ENCODE assay signal across 21 cellular contexts in the genomic region with DNA sequence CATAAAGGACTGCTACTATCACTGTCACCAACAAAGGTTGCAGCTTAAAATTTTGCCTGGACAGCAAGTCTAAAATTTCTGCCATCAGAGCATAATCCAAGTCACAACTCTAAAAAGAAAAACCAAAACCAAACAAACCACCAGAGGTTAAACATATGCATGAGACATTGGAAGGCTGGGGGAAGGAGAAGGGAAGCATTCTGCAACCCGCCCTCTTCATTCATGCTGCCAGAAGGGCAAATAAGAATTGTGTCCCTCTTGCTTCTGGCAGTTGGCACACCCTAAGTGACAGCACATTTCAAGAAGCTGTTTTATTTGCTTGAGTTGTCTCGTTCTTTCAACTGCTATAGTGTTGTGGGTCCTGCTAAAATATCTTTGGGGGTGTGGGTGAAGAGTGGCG.
A peak's percentile ranks its signal among the peaks of the same experiment; 100 is the strongest.
DNase-seq lines count a peak whose midpoint lies in the region; ATAC-seq and TF ChIP-seq lines count a peak whose summit lies in the region.
"Had no signal": no experiment of that assay in that cellular context is flagged by ENCODE, and none has a peak within 500 bp of the region (broad histone marks: within the 10 kb centered on the region; RNA-seq: fewer than 3 reads in every experiment).

No MANE protein-coding gene starts in this region.

- in situ Hi-C loops in T47D (cut with HindIII; ENCODE audit: low pct_unique_long_range_greater_than_20kb, low sequenced_read_pairs) = no loop called here

- H2BK12ac ChIP-seq in neuronal stem cell (ENCODE audit: low read length) = no peak overlapping the region

- H3K4me3 Mint-ChIP-seq in chondrocyte (ENCODE audit: unreplicated experiment) = no peak overlapping the region
- H3K4me3 Mint-ChIP-seq: GM23338, HFFc6 had no signal

- H3K18ac ChIP-seq in neuronal stem cell (ENCODE audit: low read length) = no peak overlapping the region

- H3K4me2 ChIP-seq in neuronal stem cell (ENCODE audit: insufficient read depth, low read length, poor library complexity, severe bottlenecking) = no peak overlapping the region
- H3K4me2 ChIP-seq: GM23338, SK-N-SH had no signal

- peak; percentile 17 to 72 for DNase-seq in T47D (ENCODE audit: low read depth in 1 of 2, low spot score in 1 of 2)
- DNase-seq in breast epithelium (ENCODE audit: low spot score in 2 of 2) = no peak
- peak; percentile 84 for DNase-seq in NCI-H69 (lab: John Stamatoyannopoulos, UW)
- no peak for DNase-seq in left colon
- no peak for DNase-seq in chondrocyte (ENCODE audit: low spot score)
- DNase-seq in neuronal stem cell (ENCODE audit: low spot score) = no peak
- DNase-seq in cerebellum (ENCODE audit: low spot score) = no peak
- DNase-seq in DMS153 treated with DMSO at 0.1 percent for 48 hours (lab: John Stamatoyannopoulos, UW; ENCODE audit: unreplicated experiment) = no peak
- DNase-seq: C1 segment of cervical spinal cord, DMS 273 treated with DMSO at 0.1 percent for 48 hours, HFFc6, KG1, NCI-H1105, NCI-H1694, NCI-H2107, NCI-H526 treated with DMSO at 0.1 percent for 48 hours, Peyer's patch, SHP77, SK-N-SH had no signal

- no peaks in the 10 kb centered on the region for H3K79me1 ChIP-seq in neuronal stem cell (ENCODE audit: low read depth, low read length)

- no peak overlapping the region for H3K4me3 ChIP-seq in breast epithelium
- no peak overlapping the region for H3K4me3 ChIP-seq in neuronal stem cell (ENCODE audit: low read length in 2 of 2)
- H3K4me3 ChIP-seq: GM23338, Peyer's patch had no signal

- H3K9me3 Mint-ChIP-seq in chondrocyte (ENCODE audit: low read depth) = no peaks in the 10 kb centered on the region
- H3K9me3 Mint-ChIP-seq: GM23338, HFFc6 had no signal

- peaks cover 54% of the 10 kb centered on the region for H3K27me3 Mint-ChIP-seq in chondrocyte (ENCODE audit: low read depth)

- H3K9ac ChIP-seq in neuronal stem cell (ENCODE audit: low read depth, low read length, poor library complexity) = no peak overlapping the region
- H3K9ac ChIP-seq: SK-N-SH had no signal

- WGBS in neuronal stem cell (ENCODE audit: extremely low coverage in 2 of 2, insufficient read length in 2 of 2, insufficient replicate concordance in 1 of 2), 2 donors = no CpG with 5 or more reads among the region's 3 CpGs

- H3K36me3 ChIP-seq in breast epithelium = no peaks in the 10 kb centered on the region
- H3K36me3 ChIP-seq in neuronal stem cell (replicated peaks in 1 of 2; ENCODE audit: control insufficient read depth in 2 of 2, insufficient read depth in 2 of 2, low read length in 2 of 2) = no peaks in the 10 kb centered on the region
- H3K36me3 ChIP-seq: Peyer's patch had no signal

- H3K9me3 ChIP-seq in breast epithelium (no peaks in the 10 kb centered on the region), neuronal stem cell (replicated peaks in 1 of 2; ENCODE audit: control insufficient read depth in 2 of 2, insufficient read depth in 1 of 2, low read depth in 1 of 2, low read length in 2 of 2) (no peaks in the 10 kb centered on the region)
- H3K9me3 ChIP-seq: Peyer's patch, SK-N-SH had no signal

- H3K36me3 Mint-ChIP-seq in chondrocyte (ENCODE audit: low read depth) = no peaks in the 10 kb centered on the region

- H2AFZ ChIP-seq in neuronal stem cell (ENCODE audit: low read length) = no peak overlapping the region
- H2AFZ ChIP-seq: GM23338 had no signal

- no peak overlapping the region for H3K23ac ChIP-seq in neuronal stem cell (ENCODE audit: low read depth, low read length, poor library complexity)

- H3K27me3 ChIP-seq in breast epithelium (peaks cover 0 to 59% of the 10 kb centered on the region in 2 donors), neuronal stem cell (ENCODE audit: control insufficient read depth in 3 of 3, insufficient read depth in 3 of 3, low read depth in 1 of 3, low read length in 3 of 3) (peaks cover 0 to 21% (median 0%) of the 10 kb centered on the region in 3 experiments)
- H3K27me3 ChIP-seq: Peyer's patch had no signal

- no peak overlapping the region for H4K8ac ChIP-seq in neuronal stem cell (ENCODE audit: low read depth, low read length)

- no peak overlapping the region for H3K27ac Mint-ChIP-seq in chondrocyte (ENCODE audit: unreplicated experiment)
- H3K27ac Mint-ChIP-seq: GM23338, HFFc6 had no signal

- H3K27ac ChIP-seq in breast epithelium = no peak overlapping the region
- H3K27ac ChIP-seq in neuronal stem cell (replicated peaks; ENCODE audit: low read length) = no peak overlapping the region
- H3K27ac ChIP-seq: Peyer's patch had no signal

- no peak overlapping the region for H2AK5ac ChIP-seq in neuronal stem cell (ENCODE audit: low read depth, low read length)

- H4K91ac ChIP-seq in neuronal stem cell (ENCODE audit: low read depth, low read length, poor library complexity) = no peak overlapping the region

- no peak overlapping the region for H2BK120ac ChIP-seq in neuronal stem cell (ENCODE audit: low read depth, low read length)

- H3K4me1 ChIP-seq in breast epithelium (no peaks in the 10 kb centered on the region), neuronal stem cell (ENCODE audit: control insufficient read depth in 2 of 2, insufficient read depth in 1 of 2, low read depth in 1 of 2, low read length in 2 of 2) (no peaks in the 10 kb centered on the region)
- H3K4me1 ChIP-seq: Peyer's patch had no signal

- no peak for TF ChIP-seq POLR2A in breast epithelium (IDR thresholded peaks at IDR 0.05)

- H2BK15ac ChIP-seq in neuronal stem cell (ENCODE audit: low read length) = no peak overlapping the region

- H3K14ac ChIP-seq in neuronal stem cell (ENCODE audit: low read length) = no peak overlapping the region

- intact Hi-C loops in breast epithelium (cut with DNase I; ENCODE audit: low total_unique reads) (no loop called here), left colon (cut with DNase I, micrococcal nuclease) (loop anchor here in 1 of 2 donors (5.0 kb wide), 1 partner anchor 287 kb away; a partner anchor contains a TSS)

- H3K4ac ChIP-seq in neuronal stem cell (ENCODE audit: low read length) = no peak overlapping the region

- H2BK5ac ChIP-seq in neuronal stem cell (ENCODE audit: low read length) = no peak overlapping the region

- peak; percentile 68 for ATAC-seq in left colon
- ATAC-seq: GM23338, HepG2 had no signal

- TF ChIP-seq CTCF in breast epithelium (IDR thresholded peaks at IDR 0.05) (no peak), chondrocyte (IDR thresholded peaks at IDR 0.05) (no peak)

- H3K4me1 Mint-ChIP-seq in chondrocyte (ENCODE audit: low read depth) = no peaks in the 10 kb centered on the region

Comparison
In these comparisons a context has a peak if more than half of its experiments do, and no peak if none do; other contexts are left out.
1. DNase-seq: peak in T47D (2 of 2) and NCI-H69 (single experiment); none in breast epithelium (0 of 2), left colon (0 of 2), chondrocyte (single experiment), neuronal stem cell (single experiment), cerebellum (single experiment) and DMS153 treated with DMSO at 0.1 percent for 48 hours (single experiment).